ENCODE assay signal across 32 cellular contexts in genomic region chr17:67127925-67128324, GRCh38.
"Had no signal": no experiment of that assay in that cellular context is flagged by ENCODE, and none has a peak within 500 bp of the region (broad histone marks: within the 10 kb centered on the region; RNA-seq: fewer than 3 reads in every experiment).

No MANE protein-coding gene starts in this region.

- H3K4me1 ChIP-seq: esophagus squamous epithelium, gastrocnemius medialis had no signal

- H3K9me3 ChIP-seq: esophagus squamous epithelium, gastrocnemius medialis, heart left ventricle had no signal

- ATAC-seq: activated CD4-positive, alpha-beta T cell treated with anti-CD3 and anti-CD28 coated beads for 36 hours; activated CD8-positive, alpha-beta memory T cell treated with anti-CD3 and anti-CD28 coated beads, Interleukin-2, amount 10 ng/mL, durations not matched to agents 7 days and 5 days; activated CD8-positive, alpha-beta T cell treated with anti-CD3 and anti-CD28 coated beads, Interleukin-2, amount 10 ng/mL, durations not matched to agents 7 days and 5 days; activated naive CD4-positive, alpha-beta T cell treated with anti-CD3 and anti-CD28 coated beads, Interleukin-2, amount 50 U/mL, for 72 hours; activated T-cell treated with anti-CD3 and anti-CD28 coated beads, Interleukin-2, amount 50 U/mL, for 72 hours; effector memory CD8-positive, alpha-beta T cell; gastrocnemius medialis; heart left ventricle had no signal

- DNase-seq: activated CD4-positive, alpha-beta memory T cell treated with anti-CD3 and anti-CD28 coated beads for 36 hours; activated CD4-positive, alpha-beta T cell treated with anti-CD3 and anti-CD28 coated beads for 36 hours; activated CD4-positive, alpha-beta T cell treated with anti-CD3 and anti-CD28 coated beads, Interleukin-2, amount 10 ng/mL, durations not matched to agents 24 days and 14 days; activated CD4-positive, CD25-positive, alpha-beta regulatory T cell; activated CD4-positive, CD25-positive, alpha-beta regulatory T cell treated with anti-CD3 and anti-CD28 coated beads, Interleukin-2, amount 50 U/mL, for 72 hours; activated CD8-positive, alpha-beta memory T cell treated with anti-CD3 and anti-CD28 coated beads, Interleukin-2, amount 10 ng/mL, durations not matched to agents 7 days and 5 days; activated CD8-positive, alpha-beta memory T cell treated with anti-CD3 and anti-CD28 coated beads, Interleukin-2, amount 50 U/mL, for 48 hours; activated CD8-positive, alpha-beta T cell treated with anti-CD3 and anti-CD28 coated beads, Interleukin-2, amount 10 ng/mL, durations not matched to agents 7 days and 5 days; activated gamma-delta T cell; activated naive CD4-positive, alpha-beta T cell; activated naive CD4-positive, alpha-beta T cell treated with anti-CD3 and anti-CD28 coated beads, Interleukin-2, amount 10 ng/mL, durations not matched to agents 7 days and 5 days; activated naive CD8-positive, alpha-beta T cell treated with anti-CD3 and anti-CD28 coated beads, Interleukin-2, amount 10 ng/mL, durations not matched to agents 7 days and 5 days; activated T-cell treated with anti-CD3 and anti-CD28 coated beads for 4 hours; activated T-cell treated with anti-CD3 and anti-CD28 coated beads, Interleukin-2, amount 50 U/mL, for 24 hours; activated T-cell treated with anti-CD3 and anti-CD28 coated beads, Interleukin-2, amount 50 U/mL, for 72 hours; amniotic stem cell; anterior cingulate cortex; brain microvascular endothelial cell; cortex of kidney; dermis blood vessel endothelial cell; effector CD4-positive, alpha-beta T cell; effector memory CD8-positive, alpha-beta T cell; esophagus squamous epithelium; gastrocnemius medialis; glutamatergic neuron; heart left ventricle; T-helper 2 cell had no signal

- H3K4me3 ChIP-seq: esophagus squamous epithelium, gastrocnemius medialis, heart left ventricle had no signal

- H3K27ac ChIP-seq: brain microvascular endothelial cell, epithelial cell of prostate, esophagus squamous epithelium, gastrocnemius medialis, heart left ventricle had no signal

- H3K27me3 ChIP-seq: brain microvascular endothelial cell, esophagus squamous epithelium, gastrocnemius medialis, heart left ventricle had no signal

- FAIRE-seq: astrocyte, bronchial epithelial cell, endothelial cell of umbilical vein had no signal
